1 cellular context compared by ENCODE assay signal in the genomic region with DNA sequence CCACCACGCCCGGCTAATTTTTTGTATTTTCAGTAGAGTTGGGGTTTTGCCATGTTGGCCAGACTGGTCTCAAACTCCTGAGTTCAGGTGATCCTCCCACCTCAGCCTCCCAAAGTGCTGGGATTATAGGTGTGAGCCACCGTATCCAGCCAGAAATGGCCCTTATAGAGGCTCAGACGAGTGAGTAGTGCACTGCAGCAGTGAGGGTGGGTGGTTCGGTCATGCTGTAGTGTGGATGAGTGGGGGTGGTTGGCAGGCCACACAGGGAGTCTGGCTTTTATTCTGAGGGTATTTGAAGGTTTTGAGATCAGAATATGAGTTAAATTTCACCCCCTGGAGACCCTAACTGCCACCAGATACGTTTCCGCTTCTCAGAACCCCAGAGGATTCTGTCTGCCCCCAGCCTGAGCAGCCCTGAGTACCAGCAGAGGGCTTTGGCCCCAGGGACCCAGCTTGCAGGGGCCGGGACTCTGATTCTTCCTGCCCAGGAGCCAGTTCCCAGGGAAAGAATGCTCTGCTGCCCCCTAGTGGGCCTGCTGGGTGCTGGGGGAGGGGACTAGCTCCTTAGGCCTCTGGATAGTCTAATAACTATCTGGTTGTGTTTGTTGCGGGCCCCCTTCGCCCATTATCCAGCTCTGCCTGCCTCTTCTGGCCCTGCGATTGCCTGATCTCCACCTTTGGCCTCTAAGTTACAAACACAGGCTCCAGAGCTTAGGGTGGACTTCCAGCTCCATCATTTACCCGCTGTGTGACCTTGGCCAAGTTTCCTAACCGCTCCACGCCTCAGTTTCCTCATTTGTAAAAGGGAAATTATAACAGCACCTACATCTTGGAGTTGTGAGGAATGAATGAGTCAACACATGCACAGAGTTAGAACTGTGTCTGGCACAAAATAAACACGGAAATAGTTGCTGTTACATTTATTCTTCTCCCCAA.
TF ChIP-seq lines count a peak whose summit lies in the region.

No MANE protein-coding gene starts in this region.

TF ChIP-seq in HepG2, 621 proteins besides CTCF, POLR2A, EP300 and RAD21 (continued from another document and continues in another):
- TF ChIP-seq, protein P1, sequence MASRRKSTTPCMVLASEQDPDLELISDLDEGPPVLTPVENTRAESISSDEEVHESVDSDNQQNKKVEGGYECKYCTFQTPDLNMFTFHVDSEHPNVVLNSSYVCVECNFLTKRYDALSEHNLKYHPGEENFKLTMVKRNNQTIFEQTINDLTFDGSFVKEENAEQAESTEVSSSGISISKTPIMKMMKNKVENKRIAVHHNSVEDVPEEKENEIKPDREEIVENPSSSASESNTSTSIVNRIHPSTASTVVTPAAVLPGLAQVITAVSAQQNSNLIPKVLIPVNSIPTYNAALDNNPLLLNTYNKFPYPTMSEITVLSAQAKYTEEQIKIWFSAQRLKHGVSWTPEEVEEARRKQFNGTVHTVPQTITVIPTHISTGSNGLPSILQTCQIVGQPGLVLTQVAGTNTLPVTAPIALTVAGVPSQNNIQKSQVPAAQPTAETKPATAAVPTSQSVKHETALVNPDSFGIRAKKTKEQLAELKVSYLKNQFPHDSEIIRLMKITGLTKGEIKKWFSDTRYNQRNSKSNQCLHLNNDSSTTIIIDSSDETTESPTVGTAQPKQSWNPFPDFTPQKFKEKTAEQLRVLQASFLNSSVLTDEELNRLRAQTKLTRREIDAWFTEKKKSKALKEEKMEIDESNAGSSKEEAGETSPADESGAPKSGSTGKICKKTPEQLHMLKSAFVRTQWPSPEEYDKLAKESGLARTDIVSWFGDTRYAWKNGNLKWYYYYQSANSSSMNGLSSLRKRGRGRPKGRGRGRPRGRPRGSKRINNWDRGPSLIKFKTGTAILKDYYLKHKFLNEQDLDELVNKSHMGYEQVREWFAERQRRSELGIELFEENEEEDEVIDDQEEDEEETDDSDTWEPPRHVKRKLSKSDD (CRISPR knock-in tag; IDR thresholded peaks at IDR 0.05; ENCODE audit: low read depth), result no peak
- TF ChIP-seq NONO (IDR thresholded peaks at IDR 0.05) (no peak), NONO (CRISPR knock-in tag; conservative IDR thresholded peaks at IDR 0.05) (no peak), ELF3 (CRISPR knock-in tag; IDR thresholded peaks at IDR 0.05) (peak; percentile 69), SP1 (IDR thresholded peaks at IDR 0.05) (no peak), SP1 (CRISPR knock-in tag; IDR thresholded peaks at IDR 0.05) (peak; percentile 39), PCBP1 (IDR thresholded peaks at IDR 0.05; ENCODE audit: borderline replicate concordance, low read depth, low read length) (no peak), NPAS2 (CRISPR knock-in tag; IDR thresholded peaks at IDR 0.05; ENCODE audit: borderline replicate concordance) (no peak), BCL6 (CRISPR knock-in tag; IDR thresholded peaks at IDR 0.05) (peak; percentile 26), CEBPG (CRISPR knock-in tag; IDR thresholded peaks at IDR 0.05) (peak; percentile 30; the same call in 1 of the 2 replicates), MZF1 (CRISPR knock-in tag; IDR thresholded peaks at IDR 0.05; ENCODE audit: borderline replicate concordance) (no peak), DR1 (CRISPR knock-in tag; IDR thresholded peaks at IDR 0.05) (0 out of 2 replicates have a peak, but pooled peaks have one; percentile 49), SIX1 (CRISPR knock-in tag; IDR thresholded peaks at IDR 0.05; ENCODE audit: borderline replicate concordance) (no peak), ZNF296 (CRISPR knock-in tag; conservative IDR thresholded peaks at IDR 0.05) (no peak), KDM5B (CRISPR knock-in tag; IDR thresholded peaks at IDR 0.05; ENCODE audit: borderline replicate concordance) (peak; percentile 36; the same call in 1 of the 2 replicates), KLF15 (CRISPR knock-in tag; IDR thresholded peaks at IDR 0.05; ENCODE audit: borderline replicate concordance) (no peak), ONECUT2 (CRISPR knock-in tag; IDR thresholded peaks at IDR 0.05) (no peak), GATAD2A (CRISPR knock-in tag; IDR thresholded peaks at IDR 0.05) (peak; percentile 66), ZNF337 (CRISPR knock-in tag; IDR thresholded peaks at IDR 0.05; ENCODE audit: borderline replicate concordance, low read depth) (0 out of 2 replicates have a peak, but pooled peaks have one; percentile 74), HNRNPH1 (optimal IDR thresholded peaks at IDR 0.05; ENCODE audit: low read depth, low read length) (no peak), KDM3A (CRISPR knock-in tag; IDR thresholded peaks at IDR 0.05; ENCODE audit: low read depth) (0 out of 2 replicates have a peak, but pooled peaks have one; percentile 86), RAD51 (IDR thresholded peaks at IDR 0.05; ENCODE audit: borderline replicate concordance) (no peak), ZNF207 (IDR thresholded peaks at IDR 0.05; ENCODE audit: borderline replicate concordance) (no peak), CHD2 (IDR thresholded peaks at IDR 0.05; ENCODE audit: low read depth, low read length) (peak; percentile 69), NR0B2 (CRISPR knock-in tag; IDR thresholded peaks at IDR 0.05) (0 out of 2 replicates have a peak, but pooled peaks have one; percentile 55), TOE1 (CRISPR knock-in tag; IDR thresholded peaks at IDR 0.05) (peak; percentile 53; the same call in 1 of the 2 replicates), PITX1 (CRISPR knock-in tag; IDR thresholded peaks at IDR 0.05) (peak; percentile 66; the same call in 1 of the 2 replicates)
- TF ChIP-seq, protein P2, sequence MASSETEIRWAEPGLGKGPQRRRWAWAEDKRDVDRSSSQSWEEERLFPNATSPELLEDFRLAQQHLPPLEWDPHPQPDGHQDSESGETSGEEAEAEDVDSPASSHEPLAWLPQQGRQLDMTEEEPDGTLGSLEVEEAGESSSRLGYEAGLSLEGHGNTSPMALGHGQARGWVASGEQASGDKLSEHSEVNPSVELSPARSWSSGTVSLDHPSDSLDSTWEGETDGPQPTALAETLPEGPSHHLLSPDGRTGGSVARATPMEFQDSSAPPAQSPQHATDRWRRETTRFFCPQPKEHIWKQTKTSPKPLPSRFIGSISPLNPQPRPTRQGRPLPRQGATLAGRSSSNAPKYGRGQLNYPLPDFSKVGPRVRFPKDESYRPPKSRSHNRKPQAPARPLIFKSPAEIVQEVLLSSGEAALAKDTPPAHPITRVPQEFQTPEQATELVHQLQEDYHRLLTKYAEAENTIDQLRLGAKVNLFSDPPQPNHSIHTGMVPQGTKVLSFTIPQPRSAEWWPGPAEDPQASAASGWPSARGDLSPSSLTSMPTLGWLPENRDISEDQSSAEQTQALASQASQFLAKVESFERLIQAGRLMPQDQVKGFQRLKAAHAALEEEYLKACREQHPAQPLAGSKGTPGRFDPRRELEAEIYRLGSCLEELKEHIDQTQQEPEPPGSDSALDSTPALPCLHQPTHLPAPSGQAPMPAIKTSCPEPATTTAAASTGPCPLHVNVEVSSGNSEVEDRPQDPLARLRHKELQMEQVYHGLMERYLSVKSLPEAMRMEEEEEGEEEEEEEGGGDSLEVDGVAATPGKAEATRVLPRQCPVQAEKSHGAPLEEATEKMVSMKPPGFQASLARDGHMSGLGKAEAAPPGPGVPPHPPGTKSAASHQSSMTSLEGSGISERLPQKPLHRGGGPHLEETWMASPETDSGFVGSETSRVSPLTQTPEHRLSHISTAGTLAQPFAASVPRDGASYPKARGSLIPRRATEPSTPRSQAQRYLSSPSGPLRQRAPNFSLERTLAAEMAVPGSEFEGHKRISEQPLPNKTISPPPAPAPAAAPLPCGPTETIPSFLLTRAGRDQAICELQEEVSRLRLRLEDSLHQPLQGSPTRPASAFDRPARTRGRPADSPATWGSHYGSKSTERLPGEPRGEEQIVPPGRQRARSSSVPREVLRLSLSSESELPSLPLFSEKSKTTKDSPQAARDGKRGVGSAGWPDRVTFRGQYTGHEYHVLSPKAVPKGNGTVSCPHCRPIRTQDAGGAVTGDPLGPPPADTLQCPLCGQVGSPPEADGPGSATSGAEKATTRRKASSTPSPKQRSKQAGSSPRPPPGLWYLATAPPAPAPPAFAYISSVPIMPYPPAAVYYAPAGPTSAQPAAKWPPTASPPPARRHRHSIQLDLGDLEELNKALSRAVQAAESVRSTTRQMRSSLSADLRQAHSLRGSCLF (CRISPR knock-in tag; IDR thresholded peaks at IDR 0.05; ENCODE audit: borderline replicate concordance), result no peak
- TF ChIP-seq, protein P3, sequence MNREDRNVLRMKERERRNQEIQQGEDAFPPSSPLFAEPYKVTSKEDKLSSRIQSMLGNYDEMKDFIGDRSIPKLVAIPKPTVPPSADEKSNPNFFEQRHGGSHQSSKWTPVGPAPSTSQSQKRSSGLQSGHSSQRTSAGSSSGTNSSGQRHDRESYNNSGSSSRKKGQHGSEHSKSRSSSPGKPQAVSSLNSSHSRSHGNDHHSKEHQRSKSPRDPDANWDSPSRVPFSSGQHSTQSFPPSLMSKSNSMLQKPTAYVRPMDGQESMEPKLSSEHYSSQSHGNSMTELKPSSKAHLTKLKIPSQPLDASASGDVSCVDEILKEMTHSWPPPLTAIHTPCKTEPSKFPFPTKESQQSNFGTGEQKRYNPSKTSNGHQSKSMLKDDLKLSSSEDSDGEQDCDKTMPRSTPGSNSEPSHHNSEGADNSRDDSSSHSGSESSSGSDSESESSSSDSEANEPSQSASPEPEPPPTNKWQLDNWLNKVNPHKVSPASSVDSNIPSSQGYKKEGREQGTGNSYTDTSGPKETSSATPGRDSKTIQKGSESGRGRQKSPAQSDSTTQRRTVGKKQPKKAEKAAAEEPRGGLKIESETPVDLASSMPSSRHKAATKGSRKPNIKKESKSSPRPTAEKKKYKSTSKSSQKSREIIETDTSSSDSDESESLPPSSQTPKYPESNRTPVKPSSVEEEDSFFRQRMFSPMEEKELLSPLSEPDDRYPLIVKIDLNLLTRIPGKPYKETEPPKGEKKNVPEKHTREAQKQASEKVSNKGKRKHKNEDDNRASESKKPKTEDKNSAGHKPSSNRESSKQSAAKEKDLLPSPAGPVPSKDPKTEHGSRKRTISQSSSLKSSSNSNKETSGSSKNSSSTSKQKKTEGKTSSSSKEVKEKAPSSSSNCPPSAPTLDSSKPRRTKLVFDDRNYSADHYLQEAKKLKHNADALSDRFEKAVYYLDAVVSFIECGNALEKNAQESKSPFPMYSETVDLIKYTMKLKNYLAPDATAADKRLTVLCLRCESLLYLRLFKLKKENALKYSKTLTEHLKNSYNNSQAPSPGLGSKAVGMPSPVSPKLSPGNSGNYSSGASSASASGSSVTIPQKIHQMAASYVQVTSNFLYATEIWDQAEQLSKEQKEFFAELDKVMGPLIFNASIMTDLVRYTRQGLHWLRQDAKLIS (CRISPR knock-in tag; IDR thresholded peaks at IDR 0.05), result no peak
- TF ChIP-seq, protein P4, sequence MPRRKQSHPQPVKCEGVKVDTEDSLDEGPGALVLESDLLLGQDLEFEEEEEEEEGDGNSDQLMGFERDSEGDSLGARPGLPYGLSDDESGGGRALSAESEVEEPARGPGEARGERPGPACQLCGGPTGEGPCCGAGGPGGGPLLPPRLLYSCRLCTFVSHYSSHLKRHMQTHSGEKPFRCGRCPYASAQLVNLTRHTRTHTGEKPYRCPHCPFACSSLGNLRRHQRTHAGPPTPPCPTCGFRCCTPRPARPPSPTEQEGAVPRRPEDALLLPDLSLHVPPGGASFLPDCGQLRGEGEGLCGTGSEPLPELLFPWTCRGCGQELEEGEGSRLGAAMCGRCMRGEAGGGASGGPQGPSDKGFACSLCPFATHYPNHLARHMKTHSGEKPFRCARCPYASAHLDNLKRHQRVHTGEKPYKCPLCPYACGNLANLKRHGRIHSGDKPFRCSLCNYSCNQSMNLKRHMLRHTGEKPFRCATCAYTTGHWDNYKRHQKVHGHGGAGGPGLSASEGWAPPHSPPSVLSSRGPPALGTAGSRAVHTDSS (CRISPR knock-in tag; conservative IDR thresholded peaks at IDR 0.05), result no peak
- TF ChIP-seq, protein P5, sequence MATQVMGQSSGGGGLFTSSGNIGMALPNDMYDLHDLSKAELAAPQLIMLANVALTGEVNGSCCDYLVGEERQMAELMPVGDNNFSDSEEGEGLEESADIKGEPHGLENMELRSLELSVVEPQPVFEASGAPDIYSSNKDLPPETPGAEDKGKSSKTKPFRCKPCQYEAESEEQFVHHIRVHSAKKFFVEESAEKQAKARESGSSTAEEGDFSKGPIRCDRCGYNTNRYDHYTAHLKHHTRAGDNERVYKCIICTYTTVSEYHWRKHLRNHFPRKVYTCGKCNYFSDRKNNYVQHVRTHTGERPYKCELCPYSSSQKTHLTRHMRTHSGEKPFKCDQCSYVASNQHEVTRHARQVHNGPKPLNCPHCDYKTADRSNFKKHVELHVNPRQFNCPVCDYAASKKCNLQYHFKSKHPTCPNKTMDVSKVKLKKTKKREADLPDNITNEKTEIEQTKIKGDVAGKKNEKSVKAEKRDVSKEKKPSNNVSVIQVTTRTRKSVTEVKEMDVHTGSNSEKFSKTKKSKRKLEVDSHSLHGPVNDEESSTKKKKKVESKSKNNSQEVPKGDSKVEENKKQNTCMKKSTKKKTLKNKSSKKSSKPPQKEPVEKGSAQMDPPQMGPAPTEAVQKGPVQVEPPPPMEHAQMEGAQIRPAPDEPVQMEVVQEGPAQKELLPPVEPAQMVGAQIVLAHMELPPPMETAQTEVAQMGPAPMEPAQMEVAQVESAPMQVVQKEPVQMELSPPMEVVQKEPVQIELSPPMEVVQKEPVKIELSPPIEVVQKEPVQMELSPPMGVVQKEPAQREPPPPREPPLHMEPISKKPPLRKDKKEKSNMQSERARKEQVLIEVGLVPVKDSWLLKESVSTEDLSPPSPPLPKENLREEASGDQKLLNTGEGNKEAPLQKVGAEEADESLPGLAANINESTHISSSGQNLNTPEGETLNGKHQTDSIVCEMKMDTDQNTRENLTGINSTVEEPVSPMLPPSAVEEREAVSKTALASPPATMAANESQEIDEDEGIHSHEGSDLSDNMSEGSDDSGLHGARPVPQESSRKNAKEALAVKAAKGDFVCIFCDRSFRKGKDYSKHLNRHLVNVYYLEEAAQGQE (IDR thresholded peaks at IDR 0.05; ENCODE audit: borderline replicate concordance in 1 of 2, low read depth in 1 of 2, low read length in 2 of 2), result no peak
- TF ChIP-seq, protein P6, sequence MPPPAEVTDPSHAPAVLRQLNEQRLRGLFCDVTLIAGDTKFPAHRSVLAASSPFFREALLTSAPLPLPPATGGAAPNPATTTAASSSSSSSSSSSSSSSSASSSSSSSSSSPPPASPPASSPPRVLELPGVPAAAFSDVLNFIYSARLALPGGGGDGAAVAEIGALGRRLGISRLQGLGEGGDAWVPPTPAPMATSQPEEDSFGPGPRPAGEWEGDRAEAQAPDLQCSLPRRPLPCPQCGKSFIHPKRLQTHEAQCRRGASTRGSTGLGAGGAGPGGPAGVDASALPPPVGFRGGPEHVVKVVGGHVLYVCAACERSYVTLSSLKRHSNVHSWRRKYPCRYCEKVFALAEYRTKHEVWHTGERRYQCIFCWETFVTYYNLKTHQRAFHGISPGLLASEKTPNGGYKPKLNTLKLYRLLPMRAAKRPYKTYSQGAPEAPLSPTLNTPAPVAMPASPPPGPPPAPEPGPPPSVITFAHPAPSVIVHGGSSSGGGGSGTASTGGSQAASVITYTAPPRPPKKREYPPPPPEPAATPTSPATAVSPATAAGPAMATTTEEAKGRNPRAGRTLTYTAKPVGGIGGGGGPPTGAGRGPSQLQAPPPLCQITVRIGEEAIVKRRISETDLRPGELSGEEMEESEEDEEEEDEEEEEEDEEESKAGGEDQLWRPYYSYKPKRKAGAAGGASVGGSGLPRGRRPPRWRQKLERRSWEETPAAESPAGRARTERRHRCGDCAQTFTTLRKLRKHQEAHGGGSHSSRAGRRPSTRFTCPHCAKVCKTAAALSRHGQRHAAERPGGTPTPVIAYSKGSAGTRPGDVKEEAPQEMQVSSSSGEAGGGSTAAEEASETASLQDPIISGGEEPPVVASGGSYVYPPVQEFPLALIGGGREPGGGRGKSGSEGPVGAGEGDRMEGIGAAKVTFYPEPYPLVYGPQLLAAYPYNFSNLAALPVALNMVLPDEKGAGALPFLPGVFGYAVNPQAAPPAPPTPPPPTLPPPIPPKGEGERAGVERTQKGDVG (CRISPR knock-in tag; IDR thresholded peaks at IDR 0.05; ENCODE audit: borderline replicate concordance), result 0 out of 2 replicates have a peak, but pooled peaks have one; percentile 28
